ENCODE assay signal across 24 cellular contexts in genomic region chr1:14347776-14348175, GRCh38.
"Had no signal": no experiment of that assay in that cellular context is flagged by ENCODE, and none has a peak within 500 bp of the region (broad histone marks: within the 10 kb centered on the region; RNA-seq: fewer than 3 reads in every experiment).

No MANE protein-coding gene starts in this region.

- H3K9me3 ChIP-seq: colonic mucosa, esophagus squamous epithelium, gastrocnemius medialis, gastroesophageal sphincter had no signal

- ATAC-seq: effector memory CD8-positive, alpha-beta T cell; esophagus mucosa; foreskin keratinocyte; gastrocnemius medialis; gastroesophageal sphincter; heart left ventricle; heart right ventricle had no signal

- H3K4me1 ChIP-seq: colonic mucosa, esophagus muscularis mucosa, esophagus squamous epithelium, foreskin keratinocyte, gastrocnemius medialis, gastroesophageal sphincter, heart left ventricle, heart right ventricle had no signal

- H3K27me3 ChIP-seq: colonic mucosa, dorsolateral prefrontal cortex, esophagus muscularis mucosa, esophagus squamous epithelium, foreskin keratinocyte, gastrocnemius medialis, gastroesophageal sphincter had no signal

- DNase-seq: colonic mucosa; cortex of kidney; dermis blood vessel endothelial cell; dorsolateral prefrontal cortex; effector CD4-positive, alpha-beta T cell; effector CD8-positive, alpha-beta T cell; effector memory CD4-positive, alpha-beta T cell; effector memory CD8-positive, alpha-beta T cell; endodermal cell; erythroblast; esophagus squamous epithelium; foreskin fibroblast; foreskin keratinocyte; foreskin melanocyte; gastrocnemius medialis; glutamatergic neuron; head of caudate nucleus; heart left ventricle; heart right ventricle had no signal

- H3K27ac ChIP-seq: colonic mucosa, coronary artery, dorsolateral prefrontal cortex, epithelial cell of prostate, esophagus muscularis mucosa, esophagus squamous epithelium, foreskin keratinocyte, gastrocnemius medialis, gastroesophageal sphincter, heart left ventricle, heart right ventricle had no signal

- H3K4me3 ChIP-seq: colonic mucosa, coronary artery, dorsolateral prefrontal cortex, esophagus muscularis mucosa, esophagus squamous epithelium, gastrocnemius medialis, gastroesophageal sphincter, heart left ventricle, heart right ventricle had no signal

- H3K36me3 ChIP-seq: colonic mucosa, esophagus muscularis mucosa, esophagus squamous epithelium, gastrocnemius medialis, gastroesophageal sphincter, heart left ventricle, heart right ventricle had no signal
